14 cellular contexts compared by ENCODE assay signal in the genomic region with DNA sequence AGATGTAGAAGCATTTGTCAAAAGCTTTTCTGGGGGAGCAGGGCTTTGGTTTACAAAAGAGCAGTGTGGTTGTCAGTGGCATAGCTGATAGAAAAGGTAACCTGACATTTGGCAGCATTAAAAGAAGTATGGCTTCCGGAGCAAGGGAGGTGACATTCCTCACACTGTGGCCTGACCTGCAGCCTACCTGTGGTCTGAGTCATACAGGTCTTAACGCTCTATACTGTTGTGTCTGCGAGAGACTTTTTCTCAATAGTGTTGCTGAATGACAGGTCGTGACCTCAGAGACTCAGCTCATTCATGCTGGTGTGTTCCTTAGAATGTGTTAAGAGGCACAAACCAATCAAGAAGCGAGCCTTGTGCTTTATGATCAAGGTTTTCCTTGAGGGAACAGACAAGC. TPM values are rescaled to one million over a fixed set of nuclear protein-coding genes. Genes with fewer than 3 reads are reported as not detected.
"Had no signal": no experiment of that assay in that cellular context is flagged by ENCODE, and none has a peak within 500 bp of the region (broad histone marks: within the 10 kb centered on the region; RNA-seq: fewer than 3 reads in every experiment).

No MANE protein-coding gene starts in this region.

- H3K27ac ChIP-seq: psoas muscle, spleen, upper lobe of right lung, VCaP had no signal

- H3K4me1 ChIP-seq: psoas muscle, upper lobe of right lung had no signal

- H3K4me3 ChIP-seq: psoas muscle, spleen, upper lobe of right lung had no signal

- H3K9me3 ChIP-seq: psoas muscle, spleen, upper lobe of right lung had no signal

- ATAC-seq: activated CD8-positive, alpha-beta T cell treated with anti-CD3 and anti-CD28 coated beads, Interleukin-2, amount 10 ng/mL, durations not matched to agents 7 days and 5 days; psoas muscle; sciatic nerve; stimulated activated naive B cell treated with anti-CD40 and anti-IgM and Interleukin-4, amounts not matched to agents 10 μg/mL and 1 μg/mL and 100 μg/mL, for 72 hours; upper lobe of right lung had no signal

- DNase-seq: activated CD4-positive, alpha-beta T cell treated with anti-CD3 and anti-CD28 coated beads for 4 hours; activated CD8-positive, alpha-beta memory T cell treated with anti-CD3 and anti-CD28 coated beads, Interleukin-2, amount 50 U/mL, for 48 hours; activated CD8-positive, alpha-beta T cell treated with anti-CD3 and anti-CD28 coated beads, Interleukin-2, amount 10 ng/mL, durations not matched to agents 7 days and 5 days; activated naive CD4-positive, alpha-beta T cell treated with anti-CD3 and anti-CD28 coated beads, Interleukin-2, amount 10 ng/mL, durations not matched to agents 7 days and 5 days; hypothalamus; nephron progenitor cell; psoas muscle; spleen; stimulated activated CD4-positive, alpha-beta T cell treated with anti-CD3 and anti-CD28 coated beads, Interleukin-2, amount 100 ng/mL, for 24 hours; stimulated activated naive B cell treated with anti-CD40 and anti-IgM and Interleukin-4, amounts not matched to agents 10 μg/mL and 1 μg/mL and 100 μg/mL, for 72 hours; SW 1271; upper lobe of right lung had no signal

- H3K27me3 ChIP-seq: spleen, upper lobe of right lung had no signal

RNA-seq across cellular contexts. Expression of a gene that starts 37.6 kb away (rescaled TPM):
- total RNA-seq: activated CD8-positive, alpha-beta T cell treated with anti-CD3 and anti-CD28 coated beads, Interleukin-2, amount 10 ng/mL, durations not matched to agents 7 days and 5 days; sciatic nerve; spleen; upper lobe of right lung had no signal
